16 cellular contexts compared by ENCODE assay signal in the genomic region with DNA sequence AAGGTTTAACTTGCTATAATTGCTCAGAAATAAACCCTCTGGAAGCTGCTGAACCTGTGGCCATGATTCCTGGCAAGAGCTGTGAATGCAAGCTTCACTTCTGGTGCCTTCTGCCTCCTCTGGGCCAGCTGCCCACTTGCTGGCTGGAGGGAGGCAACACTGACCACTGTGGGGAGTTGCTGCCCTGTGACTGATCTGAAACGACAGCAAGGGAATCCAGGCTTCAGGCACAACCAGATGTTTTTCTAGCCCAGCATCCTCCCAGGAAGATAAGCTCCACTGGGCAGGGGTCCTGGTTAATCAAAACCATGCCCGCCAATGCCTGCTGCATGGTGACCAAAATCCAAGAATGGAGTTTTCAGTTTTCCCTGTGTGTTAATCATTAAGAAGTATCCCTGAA.
DNase-seq lines count a peak whose midpoint lies in the region; ATAC-seq lines count a peak whose summit lies in the region.
"Had no signal": no experiment of that assay in that cellular context is flagged by ENCODE, and none has a peak within 500 bp of the region (broad histone marks: within the 10 kb centered on the region; RNA-seq: fewer than 3 reads in every experiment).

No MANE protein-coding gene starts in this region.

- DNase-seq in Ammon's horn (ENCODE audit: low spot score) (peak; percentile 41), MG63 (peak; percentile 82), fibroblast of the conjunctiva (ENCODE audit: low read depth) (peak; percentile 5), middle frontal gyrus (ENCODE audit: extremely low spot score, low spot score) (peak; percentile 20), KBM-7 (no peak), NCI-H1694 (lab: John Stamatoyannopoulos, UW) (no peak)
- DNase-seq in naive thymus-derived CD4-positive, alpha-beta T cell = no peak
- DNase-seq: cerebellar nuclear complex; GF-D8; NCI-H1417 treated with DMSO at 0.1 percent for 48 hours; stimulated activated CD4-positive, alpha-beta T cell treated with anti-CD3 and anti-CD28 coated beads, Interleukin-2, amount 100 ng/mL, for 48 hours had no signal

- POLR2A ChIA-PET in naive thymus-derived CD4-positive, alpha-beta T cell (lab: Charles Lee) = no interaction called here

- no peak overlapping the region for H3K4me3 Mint-ChIP-seq in naive thymus-derived CD4-positive, alpha-beta T cell

- intact Hi-C loops in naive thymus-derived CD4-positive, alpha-beta T cell (cut with micrococcal nuclease) = no loop called here

- in situ Hi-C loops in KBM-7 (cut with MboI; ENCODE audit: low pct_unique_long_range_greater_than_20kb, low sequenced_read_pairs) = no loop called here

- no peak overlapping the region for H3K27ac Mint-ChIP-seq in naive thymus-derived CD4-positive, alpha-beta T cell

- H3K27me3 Mint-ChIP-seq in naive thymus-derived CD4-positive, alpha-beta T cell = peaks cover 0 to 55% (median 43%) of the 10 kb centered on the region in 5 donors

- no peak overlapping the region for H3K4me3 ChIP-seq in MG63
- no peak overlapping the region for H3K4me3 ChIP-seq in naive thymus-derived CD4-positive, alpha-beta T cell (ENCODE audit: low read length)
- H3K4me3 ChIP-seq: BLaER1, vagina had no signal

- no peak for ATAC-seq in GM19397 (IDR thresholded peaks at IDR 0.05; ENCODE audit: unreplicated experiment)
- ATAC-seq in naive thymus-derived CD4-positive, alpha-beta T cell = no peak
- ATAC-seq: left lobe of liver, Panc1 had no signal

- H3K9me3 ChIP-seq in MG63 = no peaks in the 10 kb centered on the region
- H3K9me3 ChIP-seq in naive thymus-derived CD4-positive, alpha-beta T cell (ENCODE audit: control insufficient read depth in 2 of 3, low read length in 3 of 3) = no peaks in the 10 kb centered on the region
- H3K9me3 ChIP-seq: BLaER1, vagina had no signal

- H3K9me3 Mint-ChIP-seq in naive thymus-derived CD4-positive, alpha-beta T cell = peaks cover 0 to 6% (median 0%) of the 10 kb centered on the region in 11 donors

- H3K4me1 Mint-ChIP-seq in naive thymus-derived CD4-positive, alpha-beta T cell = no peaks in the 10 kb centered on the region

- CTCF ChIA-PET in naive thymus-derived CD4-positive, alpha-beta T cell (lab: Charles Lee) = no interaction called here

- no peaks in the 10 kb centered on the region for H3K36me3 Mint-ChIP-seq in naive thymus-derived CD4-positive, alpha-beta T cell

- no peaks in the 10 kb centered on the region for H3K4me1 ChIP-seq in naive thymus-derived CD4-positive, alpha-beta T cell (ENCODE audit: control insufficient read depth in 2 of 2, insufficient read depth in 2 of 2, low read length in 2 of 2)
- H3K4me1 ChIP-seq: BLaER1, vagina had no signal

- H3K27me3 ChIP-seq in MG63 = 0 out of 2 replicates have a peak, but pooled peaks cover 7% of the 10 kb centered on the region
- H3K27me3 ChIP-seq in naive thymus-derived CD4-positive, alpha-beta T cell (ENCODE audit: control insufficient read depth in 2 of 2, insufficient read depth in 2 of 2, low read length in 2 of 2) = no peaks in the 10 kb centered on the region
- H3K27me3 ChIP-seq: BLaER1, vagina had no signal

- H3K36me3 ChIP-seq in MG63 = no peaks in the 10 kb centered on the region
- H3K36me3 ChIP-seq in naive thymus-derived CD4-positive, alpha-beta T cell (ENCODE audit: control insufficient read depth in 2 of 3, insufficient read depth in 3 of 3, low read length in 3 of 3) = no peaks in the 10 kb centered on the region
- H3K36me3 ChIP-seq: BLaER1, vagina had no signal

- H3K27ac ChIP-seq in naive thymus-derived CD4-positive, alpha-beta T cell (ENCODE audit: low read depth, low read length) = no peak overlapping the region
- H3K27ac ChIP-seq: BLaER1, vagina had no signal

Comparison
In these comparisons a context has a peak if more than half of its experiments do, and no peak if none do; other contexts are left out.
1. DNase-seq: peak in Ammon's horn (single experiment), MG63 (single experiment), fibroblast of the conjunctiva (single experiment) and middle frontal gyrus (single experiment); none in KBM-7 (single experiment), NCI-H1694 (single experiment) and naive thymus-derived CD4-positive, alpha-beta T cell (0 of 9).